In the genomic region with DNA sequence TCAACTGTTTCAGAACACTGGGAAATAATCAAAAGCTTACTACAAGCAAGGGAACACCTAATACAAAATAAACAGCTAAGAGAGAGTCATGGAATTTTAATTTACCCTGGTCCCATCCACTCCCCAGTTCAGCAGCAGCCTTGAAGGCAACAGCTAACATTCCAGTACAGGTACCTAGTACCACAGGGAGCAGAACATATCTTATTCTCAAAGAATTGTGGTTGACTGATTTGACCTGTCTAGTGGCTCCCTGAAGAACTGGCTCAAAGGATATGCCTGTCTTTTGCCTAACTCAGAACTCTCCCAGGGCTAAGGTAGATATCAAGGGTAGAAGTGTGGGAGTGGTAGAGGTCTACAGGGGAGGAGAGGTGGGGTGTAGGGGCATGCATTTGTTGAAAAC, we compare ENCODE assay signal across 10 cellular contexts. TPM values are rescaled to one million over a fixed set of nuclear protein-coding genes. Genes with fewer than 3 reads are reported as not detected.
DNase-seq lines count a peak whose midpoint lies in the region; ATAC-seq and TF ChIP-seq lines count a peak whose summit lies in the region.
"Had no signal": no experiment of that assay in that cellular context is flagged by ENCODE, and none has a peak within 500 bp of the region (broad histone marks: within the 10 kb centered on the region; RNA-seq: fewer than 3 reads in every experiment).

No MANE protein-coding gene starts in this region.

- H3K4me1 ChIP-seq in H9 (ENCODE audit: insufficient read depth, low read length) (peaks cover 11% of the 10 kb centered on the region), esophagus muscularis mucosa (peaks cover 24 to 56% (median 42%) of the 10 kb centered on the region in 4 donors), tibial nerve (peaks cover 0 to 54% (median 41%) of the 10 kb centered on the region in 4 donors)
- H3K4me1 ChIP-seq in naive thymus-derived CD4-positive, alpha-beta T cell (ENCODE audit: control insufficient read depth in 2 of 2, insufficient read depth in 2 of 2, low read length in 2 of 2): peaks cover 0 to 21% of the 10 kb centered on the region in 2 donors

- H3K27ac ChIP-seq in H9 (ENCODE audit: insufficient read length, low read depth, low read length): no peak overlapping the region
- no peak overlapping the region for H3K27ac ChIP-seq in naive thymus-derived CD4-positive, alpha-beta T cell (ENCODE audit: low read depth, low read length)
- H3K27ac ChIP-seq in esophagus muscularis mucosa (replicated peaks in 1 of 4): no peak overlapping the region
- peak overlapping the region in 2 of 4 donors; percentile 84 to 87 for H3K27ac ChIP-seq in tibial nerve

- in situ Hi-C loops in GM13977 (cut with MboI; ENCODE audit: low pct_unique_long_range_greater_than_20kb, low sequenced_read_pairs, unreplicated experiment): no loop called here

- peaks cover under 1 to 3% of the 10 kb centered on the region in 2 experiments; a peak in 2 of 5 replicates for H3K9me3 Mint-ChIP-seq in H9
- peaks cover 0 to 26% (median 10%) of the 10 kb centered on the region in 11 donors for H3K9me3 Mint-ChIP-seq in naive thymus-derived CD4-positive, alpha-beta T cell

- H4K91ac ChIP-seq in H9 (ENCODE audit: insufficient read length, low read depth, low read length): no peak overlapping the region

- H3K4me3 ChIP-seq in naive thymus-derived CD4-positive, alpha-beta T cell (ENCODE audit: low read length): no peak overlapping the region
- H3K4me3 ChIP-seq in esophagus muscularis mucosa (no peak overlapping the region), tibial nerve (no peak overlapping the region)

- CTCF ChIA-PET in naive thymus-derived CD4-positive, alpha-beta T cell (lab: Charles Lee): interaction anchor here (0.6 to 1.1 kb wide), 2 partner anchors 24 to 48 kb away, joined by 3 read pairs; no protein-coding TSS in a partner anchor

- intact Hi-C loops in naive thymus-derived CD4-positive, alpha-beta T cell (cut with micrococcal nuclease): no loop called here
- intact Hi-C loops in esophagus muscularis mucosa (cut with DNase I): no loop called here

- no peak overlapping the region for H3K4me3 Mint-ChIP-seq in H9
- no peak overlapping the region for H3K4me3 Mint-ChIP-seq in T-helper 17 cell
- peak overlapping the region in 9 of 10 donors; percentile 0 to 64 (median 43) for H3K4me3 Mint-ChIP-seq in naive thymus-derived CD4-positive, alpha-beta T cell
- H3K4me3 Mint-ChIP-seq: brain had no signal

- no peak overlapping the region for H3K23ac ChIP-seq in H9 (ENCODE audit: insufficient read length, low read depth, low read length)

- no peaks in the 10 kb centered on the region for H4K20me1 ChIP-seq in H9 (ENCODE audit: control insufficient read depth, insufficient read depth, insufficient read length)

- no peak overlapping the region for H4K8ac ChIP-seq in H9 (replicated peaks; ENCODE audit: insufficient read length, low read depth, low read length)

- POLR2A ChIA-PET in naive thymus-derived CD4-positive, alpha-beta T cell (lab: Charles Lee): interaction anchor here (1.0 kb wide), 1 partner anchor 33 kb away, joined by 5 read pairs; the partner anchor contains the start of gene SMURF1

- no peak overlapping the region for H2BK12ac ChIP-seq in H9 (ENCODE audit: insufficient read length, low read depth, low read length)

- H3K14ac ChIP-seq in H9 (ENCODE audit: insufficient read depth, low read length): no peak overlapping the region

- H2BK20ac ChIP-seq in H9 (ENCODE audit: low read depth, low read length, poor library complexity, severe bottlenecking): no peak overlapping the region

- H3K9ac ChIP-seq in H9 (ENCODE audit: extremely low read depth, insufficient read length, low read length): no peak overlapping the region

- H3K27me3 Mint-ChIP-seq in H9 (ENCODE audit: low read depth) (no peaks in the 10 kb centered on the region), T-helper 17 cell (no peaks in the 10 kb centered on the region)
- no peaks in the 10 kb centered on the region for H3K27me3 Mint-ChIP-seq in naive thymus-derived CD4-positive, alpha-beta T cell
- H3K27me3 Mint-ChIP-seq: brain had no signal

- no peaks in the 10 kb centered on the region for H3K27me3 ChIP-seq in H9 (ENCODE audit: insufficient read depth, low read length)
- H3K27me3 ChIP-seq in naive thymus-derived CD4-positive, alpha-beta T cell (ENCODE audit: control insufficient read depth in 2 of 2, insufficient read depth in 2 of 2, low read length in 2 of 2): no peaks in the 10 kb centered on the region
- H3K27me3 ChIP-seq in esophagus muscularis mucosa: no peaks in the 10 kb centered on the region
- no peaks in the 10 kb centered on the region for H3K27me3 ChIP-seq in tibial nerve

- peak overlapping the region; percentile 1 to 22 (median 5); a peak in 4 of 7 replicates for H3K27ac Mint-ChIP-seq in H9
- H3K27ac Mint-ChIP-seq in T-helper 17 cell: peak overlapping the region; percentile 47
- H3K27ac Mint-ChIP-seq in naive thymus-derived CD4-positive, alpha-beta T cell: peak overlapping the region in 8 of 9 donors; percentile 8 to 90 (median 74)
- H3K27ac Mint-ChIP-seq: brain had no signal

- TF ChIP-seq POLR2A in esophagus muscularis mucosa (IDR thresholded peaks at IDR 0.05; ENCODE audit: low read depth): no peak
- TF ChIP-seq POLR2A in tibial nerve (IDR thresholded peaks at IDR 0.05): no peak

- peaks cover 47 to 51% of the 10 kb centered on the region in 2 experiments for H3K4me1 Mint-ChIP-seq in H9
- peaks cover 45% of the 10 kb centered on the region for H3K4me1 Mint-ChIP-seq in T-helper 17 cell
- peaks cover 34 to 84% (median 76%) of the 10 kb centered on the region in 7 donors for H3K4me1 Mint-ChIP-seq in naive thymus-derived CD4-positive, alpha-beta T cell

- no peak overlapping the region for H3T11ph ChIP-seq in H9 (ENCODE audit: low read length)

- no peak for DNase-seq in H9
- DNase-seq in T-helper 17 cell: no peak
- no peak for DNase-seq in naive thymus-derived CD4-positive, alpha-beta T cell
- no peak for DNase-seq in GM13977 (ENCODE audit: low spot score)
- no peak for DNase-seq in NCI-H1092 (lab: John Stamatoyannopoulos, UW)
- no peak for DNase-seq in esophagus muscularis mucosa (ENCODE audit: extremely low spot score)
- DNase-seq in tibial nerve (ENCODE audit: low spot score in 2 of 2): no peak
- DNase-seq: NCI-H187 treated with DMSO at 0.1 percent for 48 hours had no signal

- no peak overlapping the region for H3K56ac ChIP-seq in H9 (ENCODE audit: insufficient read length, low read depth, low read length)

- H2BK5ac ChIP-seq in H9 (ENCODE audit: insufficient read length, low read length): no peak overlapping the region

- no peak overlapping the region for H3K18ac ChIP-seq in H9 (ENCODE audit: insufficient read length, low read depth, low read length)

- no peak overlapping the region for H3K4me2 ChIP-seq in H9 (ENCODE audit: insufficient read depth, insufficient read length, low read length)

- no peak overlapping the region for H3K4ac ChIP-seq in H9 (ENCODE audit: low read depth, low read length)

- H3K36me3 Mint-ChIP-seq in H9 (ENCODE audit: insufficient read depth in 1 of 3, low read depth in 3 of 3) (peaks cover 2 to 6% (median 5%) of the 10 kb centered on the region in 3 experiments; a peak in 6 of 7 replicates), T-helper 17 cell (ENCODE audit: low read depth) (peaks cover 6% of the 10 kb centered on the region)
- H3K36me3 Mint-ChIP-seq in naive thymus-derived CD4-positive, alpha-beta T cell: peaks cover 4 to 29% (median 17%) of the 10 kb centered on the region in 5 donors

- no peaks in the 10 kb centered on the region for H3K23me2 ChIP-seq in H9 (ENCODE audit: insufficient read length, low read depth, low read length, poor library complexity, severe bottlenecking)

- H2AFZ ChIP-seq in H9 (ENCODE audit: low read length): no peak overlapping the region

- no peaks in the 10 kb centered on the region for H3K36me3 ChIP-seq in naive thymus-derived CD4-positive, alpha-beta T cell (ENCODE audit: control insufficient read depth in 2 of 3, insufficient read depth in 3 of 3, low read length in 3 of 3)
- H3K36me3 ChIP-seq in esophagus muscularis mucosa: no peaks in the 10 kb centered on the region
- peaks cover 0 to 8% (median 0%) of the 10 kb centered on the region in 3 donors for H3K36me3 ChIP-seq in tibial nerve

- H4K5ac ChIP-seq in H9 (ENCODE audit: insufficient read length, low read depth, low read length): no peak overlapping the region

- peaks cover 10% of the 10 kb centered on the region; the same call in 1 of the 2 replicates for H3K79me2 ChIP-seq in H9 (ENCODE audit: insufficient read depth, low read length)

- peaks cover 7% of the 10 kb centered on the region for H3K79me1 ChIP-seq in H9 (ENCODE audit: insufficient read depth, low read depth, low read length, poor library complexity, severe bottlenecking)

- H3K9me3 ChIP-seq in H9 (ENCODE audit: control insufficient read depth, low read depth, low read length): no peaks in the 10 kb centered on the region
- H3K9me3 ChIP-seq in T-helper 17 cell (ENCODE audit: control insufficient read depth, low read length, poor library complexity, severe bottlenecking): no peaks in the 10 kb centered on the region
- H3K9me3 ChIP-seq in naive thymus-derived CD4-positive, alpha-beta T cell (ENCODE audit: control insufficient read depth in 2 of 3, low read length in 3 of 3): no peaks in the 10 kb centered on the region
- H3K9me3 ChIP-seq in esophagus muscularis mucosa: no peaks in the 10 kb centered on the region
- H3K9me3 ChIP-seq in tibial nerve: peaks cover 0 to 3% (median 0%) of the 10 kb centered on the region in 4 donors

- ATAC-seq in GM18499 (IDR thresholded peaks at IDR 0.05; ENCODE audit: insufficient read depth, unreplicated experiment) (peak; percentile 18), T-helper 17 cell (no peak)
- ATAC-seq in naive thymus-derived CD4-positive, alpha-beta T cell: no peak

- H2AK5ac ChIP-seq in H9 (ENCODE audit: insufficient read length, low read length): no peak overlapping the region

- no peak overlapping the region for H2BK120ac ChIP-seq in H9 (ENCODE audit: low read depth, low read length, poor library complexity, severe bottlenecking)

- TF ChIP-seq CTCF in H9 (conservative IDR thresholded peaks at IDR 0.05): no peak
- TF ChIP-seq CTCF in GM13977 (IDR thresholded peaks at IDR 0.05; ENCODE audit: extremely low read depth, insufficient read depth, missing control alignments): no peak
- TF ChIP-seq CTCF in esophagus muscularis mucosa (IDR thresholded peaks at IDR 0.05): no peak
- no peak for TF ChIP-seq CTCF in tibial nerve (IDR thresholded peaks at IDR 0.05)

- no peak for TF ChIP-seq EP300 in esophagus muscularis mucosa (IDR thresholded peaks at IDR 0.05)
- TF ChIP-seq EP300 in tibial nerve (IDR thresholded peaks at IDR 0.05): no peak

- H2BK15ac ChIP-seq in H9 (ENCODE audit: low read depth, low read length): no peak overlapping the region

RNA-seq across cellular contexts. Expression of gene SMURF1, which starts 32.3 kb away (rescaled TPM):
- total RNA-seq in H9 (2021): 27.2 and 29.4 TPM in 2 replicates
- total RNA-seq in T-helper 17 cell: 10 to 100 TPM; 30.8 to 39.8 TPM
- total RNA-seq in naive thymus-derived CD4-positive, alpha-beta T cell: 10 to 100 TPM; 14.6 to 26.4 (median 20.8) TPM
- polyA plus RNA-seq in naive thymus-derived CD4-positive, alpha-beta T cell: 1 to 10 TPM; 1.3 to 2.4 TPM
- total RNA-seq in esophagus muscularis mucosa: 10 to 100 TPM; 19.1 to 27.4 (median 23.9) TPM
- 10 to 100 TPM; 28.2 to 35.4 (median 31.1) TPM for total RNA-seq in tibial nerve

Comparison
In these comparisons a context has a peak if more than half of its experiments do, and no peak if none do; other contexts are left out.
1. H3K27ac Mint-ChIP-seq: peak in every context shown above with its lines; median percentile 74 in naive thymus-derived CD4-positive, alpha-beta T cell; 47 in T-helper 17 cell; 5 in H9.
2. H3K4me3 Mint-ChIP-seq: peak in naive thymus-derived CD4-positive, alpha-beta T cell (9 of 10); none in H9 (0 of 2) and T-helper 17 cell (single experiment).